23 cellular contexts compared by ENCODE assay signal in the genomic region with DNA sequence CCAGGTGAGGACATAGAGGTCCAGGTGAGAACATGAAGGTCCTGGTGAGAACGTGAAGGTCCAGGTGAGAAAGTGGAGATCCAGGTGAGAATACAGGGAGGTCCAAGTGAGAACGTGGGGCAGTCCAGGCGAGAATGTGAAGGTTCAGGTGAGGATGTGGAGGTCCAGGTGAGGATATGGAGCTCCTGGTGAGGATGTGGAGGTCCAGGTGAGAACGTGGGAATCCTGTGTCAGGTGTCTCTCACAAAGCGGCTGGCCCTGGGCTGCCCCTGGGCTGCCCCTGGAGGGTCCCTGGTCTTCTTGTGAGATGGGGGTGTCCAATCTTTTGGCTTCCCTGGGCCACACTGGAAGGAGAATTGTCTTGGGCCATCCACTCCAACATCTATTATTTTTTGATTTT.
A peak's percentile ranks its signal among the peaks of the same experiment; 100 is the strongest.
DNase-seq lines count a peak whose midpoint lies in the region; ATAC-seq, FAIRE-seq and TF ChIP-seq lines count a peak whose summit lies in the region.
"Had no signal": no experiment of that assay in that cellular context is flagged by ENCODE, and none has a peak within 500 bp of the region (broad histone marks: within the 10 kb centered on the region; RNA-seq: fewer than 3 reads in every experiment).

No MANE protein-coding gene starts in this region.

- H3K27ac ChIP-seq in kidney (ENCODE audit: low read depth in 2 of 2, low read length in 2 of 2) (no peak overlapping the region), upper lobe of right lung (no peak overlapping the region)
- H3K27ac ChIP-seq: epithelial cell of prostate, lower lobe of right lung, sigmoid colon, suprapubic skin had no signal

- H3K4me1 ChIP-seq in kidney (ENCODE audit: control insufficient read depth in 1 of 2, insufficient read depth in 1 of 2, low read depth in 1 of 2, low read length in 2 of 2) (peaks cover 0 to 2% of the 10 kb centered on the region in 2 donors), upper lobe of right lung (peaks cover 4% of the 10 kb centered on the region)
- H3K4me1 ChIP-seq: HAP-1, lower lobe of right lung had no signal

- H3K9me3 ChIP-seq in T-helper 17 cell (ENCODE audit: control insufficient read depth, low read length, poor library complexity, severe bottlenecking), result no peaks in the 10 kb centered on the region
- H3K9me3 ChIP-seq in kidney (ENCODE audit: control insufficient read depth in 1 of 2, low read length in 2 of 2), result peaks cover 0 to 3% of the 10 kb centered on the region in 2 donors
- H3K9me3 ChIP-seq in upper lobe of right lung, result no peaks in the 10 kb centered on the region
- H3K9me3 ChIP-seq: HAP-1, lower lobe of right lung, sigmoid colon, suprapubic skin had no signal

- no peaks in the 10 kb centered on the region for H3K36me3 ChIP-seq in kidney (ENCODE audit: control insufficient read depth in 1 of 2, insufficient read depth in 2 of 2, low read length in 2 of 2)
- no peaks in the 10 kb centered on the region for H3K36me3 ChIP-seq in upper lobe of right lung
- H3K36me3 ChIP-seq: HAP-1, lower lobe of right lung, sigmoid colon, suprapubic skin had no signal

- peak overlapping the region; percentile 76 for H3K4me3 Mint-ChIP-seq in T-helper 17 cell

- peaks cover 19% of the 10 kb centered on the region for H3K36me3 Mint-ChIP-seq in T-helper 17 cell (ENCODE audit: low read depth)
- H3K36me3 Mint-ChIP-seq: CD14-positive monocyte had no signal

- peaks cover 21% of the 10 kb centered on the region for H3K4me1 Mint-ChIP-seq in T-helper 17 cell

- no peak for TF ChIP-seq CTCF in kidney (IDR thresholded peaks at IDR 0.05; ENCODE audit: borderline replicate concordance, extremely low read depth, insufficient read depth)
- no peak for TF ChIP-seq CTCF in upper lobe of right lung (IDR thresholded peaks at IDR 0.05)

- H3K27me3 Mint-ChIP-seq in T-helper 17 cell, result peaks cover 75% of the 10 kb centered on the region

- H3K4me3 ChIP-seq in kidney (ENCODE audit: low read length in 2 of 2), result no peak overlapping the region
- no peak overlapping the region for H3K4me3 ChIP-seq in upper lobe of right lung
- H3K4me3 ChIP-seq: GM12878 had no signal

- H3K27me3 ChIP-seq in upper lobe of right lung, result peaks cover 60% of the 10 kb centered on the region

- intact Hi-C loops in cardiac septum (cut with DNase I), result no loop called here
- intact Hi-C loops in Right ventricle myocardium inferior (cut with DNase I), result no loop called here
- intact Hi-C loops in kidney (cut with DNase I), result no loop called here
- intact Hi-C loops in upper lobe of right lung (cut with DNase I), result no loop called here

- ATAC-seq in Right ventricle myocardium inferior, result no peak
- ATAC-seq in T-helper 17 cell, result no peak
- no peak for ATAC-seq in upper lobe of right lung

- H3K9ac ChIP-seq in kidney (ENCODE audit: low read length in 2 of 2), result no peak overlapping the region

- DNase-seq in cardiac septum (ENCODE audit: low spot score) (peak; percentile 55), Right ventricle myocardium inferior (ENCODE audit: missing footprints) (no peak), T-helper 17 cell (no peak), kidney (peak; percentile 45), upper lobe of right lung (peak; percentile 25), SKM-1 (lab: John Stamatoyannopoulos, UW; ENCODE audit: unreplicated experiment) (no peak), COLO829 (ENCODE audit: low spot score) (no peak), NCI-H748 (lab: John Stamatoyannopoulos, UW; ENCODE audit: unreplicated experiment) (no peak)
- DNase-seq: ACHN; activated CD4-positive, alpha-beta T cell treated with anti-CD3 and anti-CD28 coated beads for 4 hours; activated effector memory CD4-positive, alpha-beta T cell treated with Interleukin-2 at 50 U/mL for 16 hours; foreskin fibroblast; GF-D8; lower lobe of right lung; NCI-H2107; NCI-H510A; sigmoid colon had no signal

- no peak overlapping the region for H3K27ac Mint-ChIP-seq in T-helper 17 cell
- H3K27ac Mint-ChIP-seq: CD14-positive monocyte had no signal

- no peak for FAIRE-seq in kidney (lab: Jason Lieb, UNC)
- FAIRE-seq: GM12878, RCC 7860 had no signal

Comparison
In these comparisons a context has a peak if more than half of its experiments do, and no peak if none do; other contexts are left out.
1. DNase-seq: peak in cardiac septum (single experiment), kidney (single experiment) and upper lobe of right lung (single experiment); none in Right ventricle myocardium inferior (single experiment), T-helper 17 cell (0 of 3), SKM-1 (single experiment), COLO829 (single experiment) and NCI-H748 (single experiment).